ENCODE assay signal across 21 cellular contexts in genomic region chr4:98599617-98600016, GRCh38.
"Had no signal": no experiment of that assay in that cellular context is flagged by ENCODE, and none has a peak within 500 bp of the region (broad histone marks: within the 10 kb centered on the region; RNA-seq: fewer than 3 reads in every experiment).

No MANE protein-coding gene starts in this region.

- FAIRE-seq: RCC 7860 had no signal

- H3K27me3 ChIP-seq: SJSA1 had no signal

- H3K4me1 ChIP-seq: SJSA1 had no signal

- H3K9me3 ChIP-seq: SJSA1 had no signal

- DNase-seq: Karpas-422, KG1, MM.1S, NCI-H1092 treated with DMSO at 0.1 percent for 48 hours, NCI-H1436, NCI-H187, NCI-H2029, NCI-H2081 treated with DMSO at 0.1 percent for 48 hours, NCI-H2171, NCI-H226, NCI-H446, NCI-H510A, NCI-H524 treated with DMSO at 0.1 percent for 48 hours, NCI-H69, NCI-H774, Right ventricle myocardium superior, RPMI8226, SIG-M5 had no signal

- H3K4me3 ChIP-seq: SJSA1, SK-N-MC had no signal

- H3K27ac ChIP-seq: SJSA1, SK-N-MC had no signal
